ENCODE assay signal across 28 cellular contexts in genomic region chr3:13258986-13259514, GRCh38.
DNase-seq lines count a peak whose midpoint lies in the region; ATAC-seq, FAIRE-seq and TF ChIP-seq lines count a peak whose summit lies in the region.
"Had no signal": no experiment of that assay in that cellular context is flagged by ENCODE, and none has a peak within 500 bp of the region (broad histone marks: within the 10 kb centered on the region; RNA-seq: fewer than 3 reads in every experiment).

No MANE protein-coding gene starts in this region.

- H3K18ac ChIP-seq in IMR-90 (ENCODE audit: low read depth, low read length): no peak overlapping the region

- dilution Hi-C loops in IMR-90 (cut with HindIII; ENCODE audit: low sequenced_read_pairs, unreplicated experiment): no loop called here

- H4K5ac ChIP-seq in IMR-90 (ENCODE audit: low read depth, low read length): no peak overlapping the region

- CTCF ChIA-PET in activated CD4-positive, alpha-beta T cell treated with anti-CD3 and anti-CD28 coated beads, Interleukin-2, amount 10 ng/mL, durations not matched to agents 7 days and 5 days (lab: Charles Lee): no interaction called here
- CTCF ChIA-PET in IMR-90 (lab: Yijun Ruan, JAX) (no interaction called here), K562 (lab: Yijun Ruan, JAX; ENCODE audit: low intra/inter-chr PET ratio) (no interaction called here)

- H3K36me3 ChIP-seq in IMR-90 (ENCODE audit: control insufficient read depth, insufficient read depth, low read length): no peaks in the 10 kb centered on the region
- H3K36me3 ChIP-seq in K562 (ENCODE audit: control insufficient read depth, insufficient read depth, low read length): no peaks in the 10 kb centered on the region
- no peaks in the 10 kb centered on the region for H3K36me3 ChIP-seq in osteoblast (ENCODE audit: insufficient read depth, low read length)
- H3K36me3 ChIP-seq: BE2C, BLaER1 had no signal

- H3K4ac ChIP-seq in IMR-90 (ENCODE audit: low read depth, low read length): no peak overlapping the region

- no peaks in the 10 kb centered on the region for H3K79me2 ChIP-seq in K562 (ENCODE audit: control insufficient read depth, insufficient read depth, low read length)
- H3K79me2 ChIP-seq in osteoblast (ENCODE audit: insufficient read depth, low read length): no peaks in the 10 kb centered on the region

- peak overlapping the region; percentile 69 for H3K27ac Mint-ChIP-seq in activated CD4-positive, alpha-beta T cell treated with anti-CD3 and anti-CD28 coated beads, Interleukin-2, amount 10 ng/mL, durations not matched to agents 7 days and 5 days
- H3K27ac Mint-ChIP-seq in activated CD4-positive, alpha-beta T cell treated with anti-CD3 and anti-CD28 coated beads, Interleukin-2, amount 10 ng/mL, durations not matched to agents 24 days and 14 days: no peak overlapping the region
- H3K27ac Mint-ChIP-seq: CD4-positive, alpha-beta memory T cell; CD8-positive, alpha-beta memory T cell had no signal

- intact Hi-C loops in activated CD4-positive, alpha-beta T cell treated with anti-CD3 and anti-CD28 coated beads, Interleukin-2, amount 10 ng/mL, durations not matched to agents 24 days and 14 days (cut with micrococcal nuclease): no loop called here
- intact Hi-C loops in IMR-90 (cut with micrococcal nuclease): no loop called here
- intact Hi-C loops in K562 (cut with micrococcal nuclease): no loop called here

- no peak overlapping the region for H2BK5ac ChIP-seq in IMR-90 (ENCODE audit: low read depth, low read length, poor library complexity, severe bottlenecking)

- H3K4me3 Mint-ChIP-seq in activated CD4-positive, alpha-beta T cell treated with anti-CD3 and anti-CD28 coated beads, Interleukin-2, amount 10 ng/mL, durations not matched to agents 7 days and 5 days: no peak overlapping the region
- H3K4me3 Mint-ChIP-seq in activated CD4-positive, alpha-beta T cell treated with anti-CD3 and anti-CD28 coated beads, Interleukin-2, amount 10 ng/mL, durations not matched to agents 24 days and 14 days: no peak overlapping the region
- H3K4me3 Mint-ChIP-seq: CD14-positive monocyte; CD4-positive, alpha-beta memory T cell; CD4-positive, CD25-positive, alpha-beta regulatory T cell; CD8-positive, alpha-beta memory T cell had no signal

- in situ Hi-C loops in IMR-90 (cut with MboI; ENCODE audit: low sequenced_read_pairs) (no loop called here), K562 (cut with MboI) (no loop called here)

- TF ChIP-seq RAD21 in IMR-90 (IDR thresholded peaks at IDR 0.05; ENCODE audit: low read length) (no peak), K562 (CRISPR knock-in tag; conservative IDR thresholded peaks at IDR 0.05 in 1 of 2, IDR thresholded peaks at IDR 0.05 in 1 of 2) (no peak)

- H3K4me1 Mint-ChIP-seq in activated CD4-positive, alpha-beta T cell treated with anti-CD3 and anti-CD28 coated beads, Interleukin-2, amount 10 ng/mL, durations not matched to agents 7 days and 5 days: peaks cover 7% of the 10 kb centered on the region
- H3K4me1 Mint-ChIP-seq in activated CD4-positive, alpha-beta T cell treated with anti-CD3 and anti-CD28 coated beads, Interleukin-2, amount 10 ng/mL, durations not matched to agents 24 days and 14 days: peaks cover 7% of the 10 kb centered on the region

- TF ChIP-seq POLR2A in IMR-90 (IDR thresholded peaks at IDR 0.05; ENCODE audit: low read depth, low read length): no peak
- TF ChIP-seq POLR2A in K562 (conservative IDR thresholded peaks at IDR 0.05): no peak

- H3K14ac ChIP-seq in IMR-90 (replicated peaks; ENCODE audit: low read depth, low read length): no peak overlapping the region

- no peaks in the 10 kb centered on the region for H3K4me1 ChIP-seq in IMR-90 (ENCODE audit: control insufficient read depth, insufficient read depth, low read length)
- peaks cover 10 to 14% of the 10 kb centered on the region in 2 experiments; a peak in 4 of 5 replicates for H3K4me1 ChIP-seq in K562 (replicated peaks in 1 of 2; ENCODE audit: control insufficient read depth in 2 of 2, insufficient read depth in 2 of 2, low read length in 2 of 2)
- no peaks in the 10 kb centered on the region for H3K4me1 ChIP-seq in osteoblast (ENCODE audit: insufficient read depth, low read length)
- H3K4me1 ChIP-seq: BE2C had no signal

- no peak for TF ChIP-seq EP300 in K562 (IDR thresholded peaks at IDR 0.05; ENCODE audit: low read length)

- WGBS in IMR-90 (ENCODE audit: extremely low coverage in 2 of 2, insufficient read length in 1 of 2), 2 experiments: no CpG with 5 or more reads among the region's 9 CpGs
- WGBS in K562 (ENCODE audit: insufficient coverage, low coverage, missing lambda C conversion rate): 5% methylated on average over 9 of the region's 9 CpGs

- no peak overlapping the region for H3K9ac ChIP-seq in IMR-90 (ENCODE audit: low read depth, low read length)
- H3K9ac ChIP-seq in K562 (ENCODE audit: insufficient read depth in 1 of 2, low read depth in 2 of 2, low read length in 2 of 2): 0 out of 4 replicates have a peak overlapping the region, but pooled peaks of 1 of the 2 experiments have one; percentile 19
- H3K9ac ChIP-seq: BLaER1 had no signal

- peaks cover 2% of the 10 kb centered on the region for H3K27me3 Mint-ChIP-seq in activated CD4-positive, alpha-beta T cell treated with anti-CD3 and anti-CD28 coated beads, Interleukin-2, amount 10 ng/mL, durations not matched to agents 7 days and 5 days
- H3K27me3 Mint-ChIP-seq in activated CD4-positive, alpha-beta T cell treated with anti-CD3 and anti-CD28 coated beads, Interleukin-2, amount 10 ng/mL, durations not matched to agents 24 days and 14 days: peaks cover 2% of the 10 kb centered on the region

- H3K79me1 ChIP-seq in IMR-90 (ENCODE audit: low read depth in 1 of 2, low read length in 2 of 2): no peaks in the 10 kb centered on the region

- H3K27ac ChIP-seq in IMR-90 (ENCODE audit: insufficient read depth, low read length) (no peak overlapping the region), K562 (ENCODE audit: extremely low read depth, low read depth, low read length) (no peak overlapping the region), osteoblast (ENCODE audit: low read depth, low read length) (no peak overlapping the region)
- H3K27ac ChIP-seq: BLaER1 had no signal

- POLR2A ChIA-PET in activated CD4-positive, alpha-beta T cell treated with anti-CD3 and anti-CD28 coated beads, Interleukin-2, amount 10 ng/mL, durations not matched to agents 7 days and 5 days (lab: Charles Lee): no interaction called here
- POLR2A ChIA-PET in IMR-90 (lab: Charles Lee; ENCODE audit: unreplicated experiment): no interaction called here
- POLR2A ChIA-PET in K562 (lab: Yijun Ruan, JAX): no interaction called here

- no peak overlapping the region for H2BK15ac ChIP-seq in IMR-90 (ENCODE audit: low read depth, low read length)

- H2AFZ ChIP-seq in IMR-90 (replicated peaks; ENCODE audit: low read length, poor library complexity) (peak overlapping the region; percentile 23), K562 (ENCODE audit: low read depth, low read length) (no peak overlapping the region), osteoblast (ENCODE audit: low read length) (no peak overlapping the region)

- H4K8ac ChIP-seq in IMR-90 (ENCODE audit: low read depth in 2 of 2, low read length in 2 of 2): no peak overlapping the region

- H4K91ac ChIP-seq in IMR-90 (ENCODE audit: insufficient read depth, low read depth, low read length): no peak overlapping the region

- no peak overlapping the region for H2AK5ac ChIP-seq in IMR-90 (ENCODE audit: low read depth, low read length)

- H3K4me2 ChIP-seq in IMR-90 (ENCODE audit: low read depth, low read length) (no peak overlapping the region), K562 (ENCODE audit: insufficient read depth, low read length) (no peak overlapping the region), osteoblast (ENCODE audit: insufficient read depth, low read length) (no peak overlapping the region)
- H3K4me2 ChIP-seq: BLaER1 had no signal

- H4K20me1 ChIP-seq in IMR-90 (ENCODE audit: insufficient read depth, low read length): no peaks in the 10 kb centered on the region
- peaks cover 23% of the 10 kb centered on the region for H4K20me1 ChIP-seq in K562 (replicated peaks; ENCODE audit: control insufficient read depth, insufficient read depth, low read length)
- no peaks in the 10 kb centered on the region for H4K20me1 ChIP-seq in osteoblast (ENCODE audit: insufficient read depth, low read length)
- H4K20me1 ChIP-seq: BLaER1 had no signal

- no peak for FAIRE-seq in K562 (lab: Jason Lieb, UNC)
- FAIRE-seq: A204.1, GM12878, GM12892, GM18507 had no signal

- no peak overlapping the region for H3K23ac ChIP-seq in IMR-90 (ENCODE audit: low read depth, low read length)

- H3K9me3 Mint-ChIP-seq in activated CD4-positive, alpha-beta T cell treated with anti-CD3 and anti-CD28 coated beads, Interleukin-2, amount 10 ng/mL, durations not matched to agents 7 days and 5 days: no peaks in the 10 kb centered on the region
- no peaks in the 10 kb centered on the region for H3K9me3 Mint-ChIP-seq in activated CD4-positive, alpha-beta T cell treated with anti-CD3 and anti-CD28 coated beads, Interleukin-2, amount 10 ng/mL, durations not matched to agents 24 days and 14 days
- H3K9me3 Mint-ChIP-seq: CD14-positive monocyte; CD4-positive, alpha-beta memory T cell had no signal

- H3K4me3 ChIP-seq in IMR-90 (ENCODE audit: insufficient read depth, low read depth, low read length) (no peak overlapping the region), K562 (no peak overlapping the region), osteoblast (ENCODE audit: insufficient read depth, low read length) (no peak overlapping the region)
- H3K4me3 ChIP-seq: BLaER1, GM12878 had no signal

- ATAC-seq in IMR-90 (ENCODE audit: low read depth) (no peak), K562 (no peak; the same call in 2 of the 3 replicates), HG02884 (IDR thresholded peaks at IDR 0.05; ENCODE audit: unreplicated experiment) (no peak)
- ATAC-seq: GM12878 had no signal

- H3K9me1 ChIP-seq in IMR-90 (ENCODE audit: insufficient read depth, low read length) (no peaks in the 10 kb centered on the region), K562 (ENCODE audit: control insufficient read depth, insufficient read depth, low read length) (no peaks in the 10 kb centered on the region)

- no peak overlapping the region for H3K56ac ChIP-seq in IMR-90 (ENCODE audit: extremely low read depth, insufficient read depth, low read length)

- H3K9me3 ChIP-seq in IMR-90 (ENCODE audit: control insufficient read depth, insufficient read depth, low read length) (no peaks in the 10 kb centered on the region), K562 (replicated peaks; ENCODE audit: control insufficient read depth, insufficient read depth, low read depth, low read length) (no peaks in the 10 kb centered on the region), osteoblast (ENCODE audit: low read depth, low read length) (no peaks in the 10 kb centered on the region)
- H3K9me3 ChIP-seq: BE2C, BLaER1 had no signal

- no peak overlapping the region for H2BK20ac ChIP-seq in IMR-90 (ENCODE audit: low read depth, low read length)

- DNase-seq in activated CD4-positive, alpha-beta T cell treated with anti-CD3 and anti-CD28 coated beads, Interleukin-2, amount 10 ng/mL, durations not matched to agents 7 days and 5 days: no peak
- DNase-seq in activated CD4-positive, alpha-beta T cell treated with anti-CD3 and anti-CD28 coated beads, Interleukin-2, amount 10 ng/mL, durations not matched to agents 24 days and 14 days: no peak
- DNase-seq in IMR-90 (no peak), K562 (ENCODE audit: extremely low read depth in 1 of 4, low spot score in 3 of 4) (no peak), osteoblast (ENCODE audit: insufficient read length, low spot score, missing footprints) (peak; percentile 34), germinal center (ENCODE audit: low spot score) (no peak)
- DNase-seq: 8988T; ACHN; BE2C; C1 segment of cervical spinal cord; CD4-positive, alpha-beta memory T cell; CD4-positive, CD25-positive, alpha-beta regulatory T cell; CD8-positive, alpha-beta memory T cell; COR-L47; DMS 273 treated with DMSO at 0.1 percent for 48 hours; DMS153; DMS53; DMS79; DND-41; EL; GDM1 had no signal

- H3K27me3 ChIP-seq in IMR-90 (ENCODE audit: control insufficient read depth, insufficient read depth, low read length): peaks cover 18% of the 10 kb centered on the region
- peaks cover 42 to 82% of the 10 kb centered on the region in 2 experiments for H3K27me3 ChIP-seq in K562 (ENCODE audit: control insufficient read depth in 2 of 2, insufficient read depth in 2 of 2, low read length in 2 of 2)
- no peaks in the 10 kb centered on the region for H3K27me3 ChIP-seq in osteoblast (ENCODE audit: insufficient read depth, low read length)
- H3K27me3 ChIP-seq: BE2C, BLaER1 had no signal

- H2AK9ac ChIP-seq in IMR-90 (replicated peaks; ENCODE audit: low read depth, low read length, poor library complexity): no peak overlapping the region

- no TSS peak for BruUV-seq in IMR-90 (replicated peaks; lab: Mats Ljungman, UMichigan)
- no TSS peak for BruUV-seq in K562 (replicated peaks; lab: Mats Ljungman, UMichigan)

- no peak overlapping the region for H2BK120ac ChIP-seq in IMR-90 (ENCODE audit: low read depth, low read length)

- no peaks in the 10 kb centered on the region for H3K36me3 Mint-ChIP-seq in activated CD4-positive, alpha-beta T cell treated with anti-CD3 and anti-CD28 coated beads, Interleukin-2, amount 10 ng/mL, durations not matched to agents 7 days and 5 days (ENCODE audit: low read depth)
- H3K36me3 Mint-ChIP-seq in activated CD4-positive, alpha-beta T cell treated with anti-CD3 and anti-CD28 coated beads, Interleukin-2, amount 10 ng/mL, durations not matched to agents 24 days and 14 days (ENCODE audit: low read depth): no peaks in the 10 kb centered on the region
- H3K36me3 Mint-ChIP-seq: CD14-positive monocyte; CD4-positive, alpha-beta memory T cell; CD4-positive, CD25-positive, alpha-beta regulatory T cell; CD8-positive, alpha-beta memory T cell had no signal

- TF ChIP-seq CTCF in IMR-90 (conservative IDR thresholded peaks at IDR 0.05; ENCODE audit: low read depth, low read length) (no peak), K562 (IDR thresholded peaks at IDR 0.05 in 2 of 3, conservative IDR thresholded peaks at IDR 0.05 in 1 of 3; ENCODE audit: insufficient read depth in 2 of 3, low read depth in 1 of 3, low read length in 3 of 3) (no peak), osteoblast (IDR thresholded peaks at IDR 0.05; ENCODE audit: extremely low read depth, low read depth, low read length) (no peak)
